In genomic region chr3:19539488-19540395, GRCh38 we compare ENCODE assay signal across 12 cellular contexts.
DNase-seq lines count a peak whose midpoint lies in the region; ATAC-seq, FAIRE-seq and TF ChIP-seq lines count a peak whose summit lies in the region.
"Had no signal": no experiment of that assay in that cellular context is flagged by ENCODE, and none has a peak within 500 bp of the region (broad histone marks: within the 10 kb centered on the region; RNA-seq: fewer than 3 reads in every experiment).

No MANE protein-coding gene starts in this region.

- no peaks in the 10 kb centered on the region for H3K27me3 Mint-ChIP-seq in activated T-helper 2 cell treated with anti-CD3 and anti-CD28 coated beads, Interferon-gamma antibody, Interleukin-2, Interleukin-4, amounts not matched to agents 10 μg/mL and 5 μg/mL and 100 μg/mL, durations not matched to agents 14 hours and 24 hours and 36 hours (ENCODE audit: low read depth)
- H3K27me3 Mint-ChIP-seq: CD4-positive, CD25-positive, alpha-beta regulatory T cell had no signal

- no peak overlapping the region for H3K4me3 Mint-ChIP-seq in activated T-helper 2 cell treated with anti-CD3 and anti-CD28 coated beads, Interferon-gamma antibody, Interleukin-2, Interleukin-4, amounts not matched to agents 10 μg/mL and 5 μg/mL and 100 μg/mL, durations not matched to agents 14 hours and 24 hours and 36 hours (ENCODE audit: low read depth)
- H3K4me3 Mint-ChIP-seq: CD4-positive, CD25-positive, alpha-beta regulatory T cell had no signal

- no peak overlapping the region for H3K27ac Mint-ChIP-seq in activated T-helper 2 cell treated with anti-CD3 and anti-CD28 coated beads, Interferon-gamma antibody, Interleukin-2, Interleukin-4, amounts not matched to agents 10 μg/mL and 5 μg/mL and 100 μg/mL, durations not matched to agents 14 hours and 24 hours and 36 hours
- H3K27ac Mint-ChIP-seq: CD4-positive, CD25-positive, alpha-beta regulatory T cell had no signal

- TF ChIP-seq CTCF in upper lobe of right lung (IDR thresholded peaks at IDR 0.05): no peak

- no peaks in the 10 kb centered on the region for H3K36me3 Mint-ChIP-seq in activated T-helper 2 cell treated with anti-CD3 and anti-CD28 coated beads, Interferon-gamma antibody, Interleukin-2, Interleukin-4, amounts not matched to agents 10 μg/mL and 5 μg/mL and 100 μg/mL, durations not matched to agents 14 hours and 24 hours and 36 hours (ENCODE audit: low read depth)
- H3K36me3 Mint-ChIP-seq: CD4-positive, CD25-positive, alpha-beta regulatory T cell had no signal

- no peaks in the 10 kb centered on the region for H3K9me3 Mint-ChIP-seq in activated T-helper 2 cell treated with anti-CD3 and anti-CD28 coated beads, Interferon-gamma antibody, Interleukin-2, Interleukin-4, amounts not matched to agents 10 μg/mL and 5 μg/mL and 100 μg/mL, durations not matched to agents 14 hours and 24 hours and 36 hours
- H3K9me3 Mint-ChIP-seq: CD4-positive, CD25-positive, alpha-beta regulatory T cell had no signal

- no peak overlapping the region for H3K27ac ChIP-seq in upper lobe of right lung
- H3K27ac ChIP-seq: cardiac muscle cell had no signal

- DNase-seq in RPMI8226 (peak; percentile 4), RCC 7860 (ENCODE audit: low spot score) (no peak), upper lobe of right lung (no peak)
- DNase-seq in stimulated activated naive CD4-positive, alpha-beta T cell (lab: John Stamatoyannopoulos, UW): no peak
- no peak for DNase-seq in activated T-helper 2 cell treated with anti-CD3 and anti-CD28 coated beads, Interferon-gamma antibody, Interleukin-2, Interleukin-4, amounts not matched to agents 10 μg/mL and 5 μg/mL and 100 μg/mL, durations not matched to agents 14 hours and 24 hours and 36 hours (ENCODE audit: low spot score)
- DNase-seq: activated CD4-positive, alpha-beta T cell treated with anti-CD3 and anti-CD28 coated beads, Interleukin-2, amount 50 U/mL, for 48 hours; CD4-positive, CD25-positive, alpha-beta regulatory T cell; NCI-H2171 had no signal

- no peaks in the 10 kb centered on the region for H3K9me3 ChIP-seq in upper lobe of right lung

- no peaks in the 10 kb centered on the region for H3K4me1 ChIP-seq in upper lobe of right lung

- no peaks in the 10 kb centered on the region for H3K36me3 ChIP-seq in upper lobe of right lung
- H3K36me3 ChIP-seq: cardiac muscle cell had no signal

- intact Hi-C loops in upper lobe of right lung (cut with DNase I): no loop called here
- intact Hi-C loops in activated T-helper 2 cell treated with anti-CD3 and anti-CD28 coated beads, Interferon-gamma antibody, Interleukin-2, Interleukin-4, amounts not matched to agents 10 μg/mL and 5 μg/mL and 100 μg/mL, durations not matched to agents 14 hours and 24 hours and 36 hours (cut with micrococcal nuclease): no loop called here

- no peak for FAIRE-seq in RCC 7860 (lab: Jason Lieb, UNC)

- ATAC-seq in GM18498 (IDR thresholded peaks at IDR 0.05; ENCODE audit: unreplicated experiment) (peak; percentile 71), GM21381 (IDR thresholded peaks at IDR 0.05; ENCODE audit: unreplicated experiment) (peak; percentile 52), HG03108 (IDR thresholded peaks at IDR 0.05; ENCODE audit: unreplicated experiment) (peak; percentile 62), upper lobe of right lung (no peak)

- no peaks in the 10 kb centered on the region for H3K4me1 Mint-ChIP-seq in activated T-helper 2 cell treated with anti-CD3 and anti-CD28 coated beads, Interferon-gamma antibody, Interleukin-2, Interleukin-4, amounts not matched to agents 10 μg/mL and 5 μg/mL and 100 μg/mL, durations not matched to agents 14 hours and 24 hours and 36 hours (ENCODE audit: low read depth)
- H3K4me1 Mint-ChIP-seq: CD4-positive, CD25-positive, alpha-beta regulatory T cell had no signal

- no peaks in the 10 kb centered on the region for H3K27me3 ChIP-seq in upper lobe of right lung
- H3K27me3 ChIP-seq: cardiac muscle cell had no signal

- no peak overlapping the region for H3K4me3 ChIP-seq in upper lobe of right lung
- H3K4me3 ChIP-seq: cardiac muscle cell had no signal
